1 cellular context compared by ENCODE assay signal in genomic region chr13:50125556-50126377, GRCh38.
TF ChIP-seq lines count a peak whose summit lies in the region.

No MANE protein-coding gene starts in this region.

TF ChIP-seq in K562, 482 proteins besides CTCF, POLR2A, EP300 and RAD21 (continued from another document and continues in another):
- TF ChIP-seq, protein P1, sequence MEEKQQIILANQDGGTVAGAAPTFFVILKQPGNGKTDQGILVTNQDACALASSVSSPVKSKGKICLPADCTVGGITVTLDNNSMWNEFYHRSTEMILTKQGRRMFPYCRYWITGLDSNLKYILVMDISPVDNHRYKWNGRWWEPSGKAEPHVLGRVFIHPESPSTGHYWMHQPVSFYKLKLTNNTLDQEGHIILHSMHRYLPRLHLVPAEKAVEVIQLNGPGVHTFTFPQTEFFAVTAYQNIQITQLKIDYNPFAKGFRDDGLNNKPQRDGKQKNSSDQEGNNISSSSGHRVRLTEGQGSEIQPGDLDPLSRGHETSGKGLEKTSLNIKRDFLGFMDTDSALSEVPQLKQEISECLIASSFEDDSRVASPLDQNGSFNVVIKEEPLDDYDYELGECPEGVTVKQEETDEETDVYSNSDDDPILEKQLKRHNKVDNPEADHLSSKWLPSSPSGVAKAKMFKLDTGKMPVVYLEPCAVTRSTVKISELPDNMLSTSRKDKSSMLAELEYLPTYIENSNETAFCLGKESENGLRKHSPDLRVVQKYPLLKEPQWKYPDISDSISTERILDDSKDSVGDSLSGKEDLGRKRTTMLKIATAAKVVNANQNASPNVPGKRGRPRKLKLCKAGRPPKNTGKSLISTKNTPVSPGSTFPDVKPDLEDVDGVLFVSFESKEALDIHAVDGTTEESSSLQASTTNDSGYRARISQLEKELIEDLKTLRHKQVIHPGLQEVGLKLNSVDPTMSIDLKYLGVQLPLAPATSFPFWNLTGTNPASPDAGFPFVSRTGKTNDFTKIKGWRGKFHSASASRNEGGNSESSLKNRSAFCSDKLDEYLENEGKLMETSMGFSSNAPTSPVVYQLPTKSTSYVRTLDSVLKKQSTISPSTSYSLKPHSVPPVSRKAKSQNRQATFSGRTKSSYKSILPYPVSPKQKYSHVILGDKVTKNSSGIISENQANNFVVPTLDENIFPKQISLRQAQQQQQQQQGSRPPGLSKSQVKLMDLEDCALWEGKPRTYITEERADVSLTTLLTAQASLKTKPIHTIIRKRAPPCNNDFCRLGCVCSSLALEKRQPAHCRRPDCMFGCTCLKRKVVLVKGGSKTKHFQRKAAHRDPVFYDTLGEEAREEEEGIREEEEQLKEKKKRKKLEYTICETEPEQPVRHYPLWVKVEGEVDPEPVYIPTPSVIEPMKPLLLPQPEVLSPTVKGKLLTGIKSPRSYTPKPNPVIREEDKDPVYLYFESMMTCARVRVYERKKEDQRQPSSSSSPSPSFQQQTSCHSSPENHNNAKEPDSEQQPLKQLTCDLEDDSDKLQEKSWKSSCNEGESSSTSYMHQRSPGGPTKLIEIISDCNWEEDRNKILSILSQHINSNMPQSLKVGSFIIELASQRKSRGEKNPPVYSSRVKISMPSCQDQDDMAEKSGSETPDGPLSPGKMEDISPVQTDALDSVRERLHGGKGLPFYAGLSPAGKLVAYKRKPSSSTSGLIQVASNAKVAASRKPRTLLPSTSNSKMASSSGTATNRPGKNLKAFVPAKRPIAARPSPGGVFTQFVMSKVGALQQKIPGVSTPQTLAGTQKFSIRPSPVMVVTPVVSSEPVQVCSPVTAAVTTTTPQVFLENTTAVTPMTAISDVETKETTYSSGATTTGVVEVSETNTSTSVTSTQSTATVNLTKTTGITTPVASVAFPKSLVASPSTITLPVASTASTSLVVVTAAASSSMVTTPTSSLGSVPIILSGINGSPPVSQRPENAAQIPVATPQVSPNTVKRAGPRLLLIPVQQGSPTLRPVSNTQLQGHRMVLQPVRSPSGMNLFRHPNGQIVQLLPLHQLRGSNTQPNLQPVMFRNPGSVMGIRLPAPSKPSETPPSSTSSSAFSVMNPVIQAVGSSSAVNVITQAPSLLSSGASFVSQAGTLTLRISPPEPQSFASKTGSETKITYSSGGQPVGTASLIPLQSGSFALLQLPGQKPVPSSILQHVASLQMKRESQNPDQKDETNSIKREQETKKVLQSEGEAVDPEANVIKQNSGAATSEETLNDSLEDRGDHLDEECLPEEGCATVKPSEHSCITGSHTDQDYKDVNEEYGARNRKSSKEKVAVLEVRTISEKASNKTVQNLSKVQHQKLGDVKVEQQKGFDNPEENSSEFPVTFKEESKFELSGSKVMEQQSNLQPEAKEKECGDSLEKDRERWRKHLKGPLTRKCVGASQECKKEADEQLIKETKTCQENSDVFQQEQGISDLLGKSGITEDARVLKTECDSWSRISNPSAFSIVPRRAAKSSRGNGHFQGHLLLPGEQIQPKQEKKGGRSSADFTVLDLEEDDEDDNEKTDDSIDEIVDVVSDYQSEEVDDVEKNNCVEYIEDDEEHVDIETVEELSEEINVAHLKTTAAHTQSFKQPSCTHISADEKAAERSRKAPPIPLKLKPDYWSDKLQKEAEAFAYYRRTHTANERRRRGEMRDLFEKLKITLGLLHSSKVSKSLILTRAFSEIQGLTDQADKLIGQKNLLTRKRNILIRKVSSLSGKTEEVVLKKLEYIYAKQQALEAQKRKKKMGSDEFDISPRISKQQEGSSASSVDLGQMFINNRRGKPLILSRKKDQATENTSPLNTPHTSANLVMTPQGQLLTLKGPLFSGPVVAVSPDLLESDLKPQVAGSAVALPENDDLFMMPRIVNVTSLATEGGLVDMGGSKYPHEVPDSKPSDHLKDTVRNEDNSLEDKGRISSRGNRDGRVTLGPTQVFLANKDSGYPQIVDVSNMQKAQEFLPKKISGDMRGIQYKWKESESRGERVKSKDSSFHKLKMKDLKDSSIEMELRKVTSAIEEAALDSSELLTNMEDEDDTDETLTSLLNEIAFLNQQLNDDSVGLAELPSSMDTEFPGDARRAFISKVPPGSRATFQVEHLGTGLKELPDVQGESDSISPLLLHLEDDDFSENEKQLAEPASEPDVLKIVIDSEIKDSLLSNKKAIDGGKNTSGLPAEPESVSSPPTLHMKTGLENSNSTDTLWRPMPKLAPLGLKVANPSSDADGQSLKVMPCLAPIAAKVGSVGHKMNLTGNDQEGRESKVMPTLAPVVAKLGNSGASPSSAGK (IDR thresholded peaks at IDR 0.05): peak; percentile 91
- TF ChIP-seq FIP1L1 (IDR thresholded peaks at IDR 0.05; ENCODE audit: low read depth, low read length, poor library complexity, severe bottlenecking) (peak; percentile 81), ZFP36 (IDR thresholded peaks at IDR 0.05; ENCODE audit: low read depth, low read length, partially characterized antibody) (no peak), CLOCK (CRISPR knock-in tag; IDR thresholded peaks at IDR 0.05; ENCODE audit: borderline replicate concordance) (no peak), ZNF586 (CRISPR knock-in tag; conservative IDR thresholded peaks at IDR 0.05) (no peak), ZNF717 (CRISPR knock-in tag; IDR thresholded peaks at IDR 0.05) (no peak), NCOA6 (IDR thresholded peaks at IDR 0.05) (no peak), ATF7 (IDR thresholded peaks at IDR 0.05) (no peak; the same call in 1 of the 2 replicates), ZNF316 (IDR thresholded peaks at IDR 0.05) (peak; percentile 43; the same call in 1 of the 2 replicates), TEAD2 (tag; IDR thresholded peaks at IDR 0.05) (no peak), TAF9B (IDR thresholded peaks at IDR 0.05; ENCODE audit: partially characterized antibody) (no peak), RNF219 (CRISPR knock-in tag; IDR thresholded peaks at IDR 0.05) (no peak), GTF2B (IDR thresholded peaks at IDR 0.05; ENCODE audit: extremely low read depth, insufficient read length) (no peak), SNIP1 (IDR thresholded peaks at IDR 0.05; ENCODE audit: low read depth) (no peak), ASH1L (IDR thresholded peaks at IDR 0.05; ENCODE audit: borderline replicate concordance, low read depth, partially characterized antibody) (no peak), SRSF7 (optimal IDR thresholded peaks at IDR 0.05; ENCODE audit: low read depth, low read length) (no peak), ESRRB (CRISPR knock-in tag; IDR thresholded peaks at IDR 0.05; ENCODE audit: borderline replicate concordance) (no peak), GATAD2A (IDR thresholded peaks at IDR 0.05) (no peak), CHD1 (IDR thresholded peaks at IDR 0.05; ENCODE audit: low read length) (no peak), RB1 (IDR thresholded peaks at IDR 0.05; ENCODE audit: low read depth) (peak; percentile 73; the same call in 1 of the 2 replicates), SMAD1 (IDR thresholded peaks at IDR 0.05; ENCODE audit: low read depth, low read length, partially characterized antibody) (no peak), ZBTB7A (IDR thresholded peaks at IDR 0.05; ENCODE audit: borderline replicate concordance, control insufficient read depth, low read depth, low read length) (no peak), ETS2 (tag; IDR thresholded peaks at IDR 0.05; ENCODE audit: borderline replicate concordance, poor library complexity, severe bottlenecking) (no peak), SREBF1 (IDR thresholded peaks at IDR 0.05; ENCODE audit: borderline replicate concordance, low read depth, low read length) (no peak), ILF3 (IDR thresholded peaks at IDR 0.05; ENCODE audit: borderline replicate concordance) (no peak), HMGN3 (IDR thresholded peaks at IDR 0.05; ENCODE audit: borderline replicate concordance, extremely low read depth, insufficient read length, low read depth, low read length) (peak; percentile 37), MECOM (CRISPR knock-in tag; IDR thresholded peaks at IDR 0.05) (no peak), BHLHE40 (IDR thresholded peaks at IDR 0.05; ENCODE audit: low read length) (peak; percentile 88), ZC3H4 (CRISPR knock-in tag; IDR thresholded peaks at IDR 0.05; ENCODE audit: borderline replicate concordance) (peak; percentile 96), SIX5 (IDR thresholded peaks at IDR 0.05; ENCODE audit: borderline replicate concordance in 1 of 2, insufficient read depth in 1 of 2, low read depth in 1 of 2, low read length in 2 of 2) (no peak), TEAD4 (IDR thresholded peaks at IDR 0.05; ENCODE audit: low read length) (0 out of 2 replicates have a peak, but pooled peaks have one; percentile 6), TEAD4 (CRISPR knock-in tag; IDR thresholded peaks at IDR 0.05; ENCODE audit: borderline replicate concordance) (0 out of 2 replicates have a peak, but pooled peaks have one; percentile 62), U2AF2 (optimal IDR thresholded peaks at IDR 0.05; ENCODE audit: low read depth, low read length) (no peak), ZNF740 (CRISPR knock-in tag; IDR thresholded peaks at IDR 0.05) (peak; percentile 64; the same call in 1 of the 2 replicates), ZNF740 (tag; IDR thresholded peaks at IDR 0.05) (no peak), ZNF224 (CRISPR knock-in tag; IDR thresholded peaks at IDR 0.05) (peak; percentile 55; the same call in 1 of the 2 replicates), ARID1B (IDR thresholded peaks at IDR 0.05) (no peak), KAT8 (IDR thresholded peaks at IDR 0.05; ENCODE audit: low read depth) (no peak), SMAD2 (IDR thresholded peaks at IDR 0.05; ENCODE audit: low read depth, low read length) (no peak)
- TF ChIP-seq, protein P2, sequence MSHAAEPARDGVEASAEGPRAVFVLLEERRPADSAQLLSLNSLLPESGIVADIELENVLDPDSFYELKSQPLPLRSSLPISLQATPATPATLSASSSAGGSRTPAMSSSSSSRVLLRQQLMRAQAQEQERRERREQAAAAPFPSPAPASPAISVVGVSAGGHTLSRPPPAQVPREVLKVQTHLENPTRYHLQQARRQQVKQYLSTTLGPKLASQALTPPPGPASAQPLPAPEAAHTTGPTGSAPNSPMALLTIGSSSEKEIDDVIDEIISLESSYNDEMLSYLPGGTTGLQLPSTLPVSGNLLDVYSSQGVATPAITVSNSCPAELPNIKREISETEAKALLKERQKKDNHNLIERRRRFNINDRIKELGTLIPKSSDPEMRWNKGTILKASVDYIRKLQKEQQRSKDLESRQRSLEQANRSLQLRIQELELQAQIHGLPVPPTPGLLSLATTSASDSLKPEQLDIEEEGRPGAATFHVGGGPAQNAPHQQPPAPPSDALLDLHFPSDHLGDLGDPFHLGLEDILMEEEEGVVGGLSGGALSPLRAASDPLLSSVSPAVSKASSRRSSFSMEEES (CRISPR knock-in tag; IDR thresholded peaks at IDR 0.05): peak; percentile 37
- TF ChIP-seq, protein P3, sequence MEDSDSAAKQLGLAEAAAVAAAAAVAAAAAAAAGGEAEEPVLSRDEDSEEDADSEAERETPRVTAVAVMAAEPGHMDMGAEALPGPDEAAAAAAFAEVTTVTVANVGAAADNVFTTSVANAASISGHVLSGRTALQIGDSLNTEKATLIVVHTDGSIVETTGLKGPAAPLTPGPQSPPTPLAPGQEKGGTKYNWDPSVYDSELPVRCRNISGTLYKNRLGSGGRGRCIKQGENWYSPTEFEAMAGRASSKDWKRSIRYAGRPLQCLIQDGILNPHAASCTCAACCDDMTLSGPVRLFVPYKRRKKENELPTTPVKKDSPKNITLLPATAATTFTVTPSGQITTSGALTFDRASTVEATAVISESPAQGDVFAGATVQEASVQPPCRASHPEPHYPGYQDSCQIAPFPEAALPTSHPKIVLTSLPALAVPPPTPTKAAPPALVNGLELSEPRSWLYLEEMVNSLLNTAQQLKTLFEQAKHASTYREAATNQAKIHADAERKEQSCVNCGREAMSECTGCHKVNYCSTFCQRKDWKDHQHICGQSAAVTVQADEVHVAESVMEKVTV (CRISPR knock-in tag; IDR thresholded peaks at IDR 0.05): no peak
- TF ChIP-seq, protein P4, sequence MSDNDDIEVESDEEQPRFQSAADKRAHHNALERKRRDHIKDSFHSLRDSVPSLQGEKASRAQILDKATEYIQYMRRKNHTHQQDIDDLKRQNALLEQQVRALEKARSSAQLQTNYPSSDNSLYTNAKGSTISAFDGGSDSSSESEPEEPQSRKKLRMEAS (CRISPR knock-in tag; IDR thresholded peaks at IDR 0.05): peak; percentile 84
